ENCODE assay signal across 29 cellular contexts in the genomic region with DNA sequence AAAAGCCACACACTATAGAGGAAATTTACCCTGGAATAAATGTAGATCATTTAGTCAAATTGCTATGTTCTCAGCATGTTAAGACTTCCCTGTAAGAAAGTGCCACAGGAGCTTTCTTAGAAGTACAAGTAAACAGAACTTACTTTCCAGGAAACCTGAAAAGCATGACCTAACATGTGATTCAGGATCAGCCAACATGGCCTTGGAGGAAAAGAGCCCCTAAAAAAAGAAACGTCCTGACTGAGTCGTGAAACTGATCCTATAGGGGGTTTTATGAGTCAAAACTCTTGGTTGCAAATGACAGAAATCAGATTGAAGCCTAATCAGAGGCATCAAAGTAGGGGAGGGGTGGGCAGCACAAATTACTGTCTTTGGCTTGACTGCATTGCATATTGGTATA. TPM values are rescaled to one million over a fixed set of nuclear protein-coding genes. Genes with fewer than 3 reads are reported as not detected.
DNase-seq lines count a peak whose midpoint lies in the region; ATAC-seq and TF ChIP-seq lines count a peak whose summit lies in the region.
"Had no signal": no experiment of that assay in that cellular context is flagged by ENCODE, and none has a peak within 500 bp of the region (broad histone marks: within the 10 kb centered on the region; RNA-seq: fewer than 3 reads in every experiment).

No MANE protein-coding gene starts in this region.

- H3K18ac ChIP-seq in mesendoderm (ENCODE audit: low read length): no peak overlapping the region

- no peaks in the 10 kb centered on the region for H3K79me2 ChIP-seq in mesendoderm (ENCODE audit: control insufficient read depth, insufficient read depth, low read length)

- H3K27me3 ChIP-seq in left lung (no peaks in the 10 kb centered on the region), mesendoderm (ENCODE audit: insufficient read depth, low read length, poor library complexity) (no peaks in the 10 kb centered on the region)
- H3K27me3 ChIP-seq: colonic mucosa, esophagus muscularis mucosa, Peyer's patch, right atrium auricular region, testis, vagina had no signal

- H3K4me1 ChIP-seq in left lung (no peaks in the 10 kb centered on the region), mesendoderm (ENCODE audit: control insufficient read depth, low read depth, low read length) (no peaks in the 10 kb centered on the region)
- H3K4me1 ChIP-seq: colonic mucosa, Peyer's patch, right atrium auricular region, testis, vagina had no signal

- peaks cover 40% of the 10 kb centered on the region for H3K36me3 Mint-ChIP-seq in activated CD4-positive, alpha-beta memory T cell treated with anti-CD3 and anti-CD28 coated beads, Interleukin-2, amount 10 ng/mL, durations not matched to agents 7 days and 5 days (ENCODE audit: low read depth)
- H3K36me3 Mint-ChIP-seq in activated CD4-positive, alpha-beta memory T cell treated with anti-CD3 and anti-CD28 coated beads for 36 hours: no peaks in the 10 kb centered on the region
- no peaks in the 10 kb centered on the region for H3K36me3 Mint-ChIP-seq in activated T-helper 17 cell treated with anti-CD3 and anti-CD28 coated beads, Interleukin-2, amount 50 U/mL, for 72 hours (ENCODE audit: low read depth)
- H3K36me3 Mint-ChIP-seq: mesothelial cell of epicardium had no signal

- H3K56ac ChIP-seq in mesendoderm (ENCODE audit: low read length): no peak overlapping the region

- no peak overlapping the region for H3K4me3 Mint-ChIP-seq in activated CD4-positive, alpha-beta memory T cell treated with anti-CD3 and anti-CD28 coated beads, Interleukin-2, amount 10 ng/mL, durations not matched to agents 7 days and 5 days
- H3K4me3 Mint-ChIP-seq in activated CD4-positive, alpha-beta memory T cell treated with anti-CD3 and anti-CD28 coated beads for 36 hours: no peak overlapping the region
- H3K4me3 Mint-ChIP-seq in activated T-helper 17 cell treated with anti-CD3 and anti-CD28 coated beads, Interleukin-2, amount 50 U/mL, for 72 hours: peak overlapping the region; percentile 5
- H3K4me3 Mint-ChIP-seq: effector memory CD8-positive, alpha-beta T cell; immature natural killer cell; mesothelial cell of epicardium; nephron had no signal

- H2BK5ac ChIP-seq in mesendoderm (ENCODE audit: low read length): no peak overlapping the region

- no CpG with 5 or more reads among the region's 2 CpGs for WGBS in mesendoderm (ENCODE audit: extremely low coverage, insufficient coverage, low lambda C conversion rate)

- CTCF ChIA-PET in activated CD4-positive, alpha-beta memory T cell treated with anti-CD3 and anti-CD28 coated beads, Interleukin-2, amount 10 ng/mL, durations not matched to agents 7 days and 5 days (lab: Charles Lee): interaction anchor here (0.5 kb wide), 1 partner anchor 639 kb away, joined by 3 read pairs; no protein-coding TSS in a partner anchor
- CTCF ChIA-PET in activated CD4-positive, alpha-beta memory T cell treated with anti-CD3 and anti-CD28 coated beads for 36 hours (lab: Charles Lee): interaction anchor here (0.6 to 1.4 kb wide), 3 partner anchors 14 to 149 kb away, joined by 3 to 5 read pairs (median 3); no protein-coding TSS in a partner anchor

- POLR2A ChIA-PET in activated CD4-positive, alpha-beta memory T cell treated with anti-CD3 and anti-CD28 coated beads, Interleukin-2, amount 10 ng/mL, durations not matched to agents 7 days and 5 days (lab: Charles Lee): interaction anchor here (1.0 to 1.4 kb wide), 3 partner anchors 13 to 106 kb away, joined by 3 to 6 read pairs (median 4); a partner anchor contains a TSS
- POLR2A ChIA-PET in activated CD4-positive, alpha-beta memory T cell treated with anti-CD3 and anti-CD28 coated beads for 36 hours (lab: Charles Lee): no interaction called here

- no peaks in the 10 kb centered on the region for H3K79me1 ChIP-seq in mesendoderm (ENCODE audit: low read length)

- H3K9me3 Mint-ChIP-seq in activated CD4-positive, alpha-beta memory T cell treated with anti-CD3 and anti-CD28 coated beads, Interleukin-2, amount 10 ng/mL, durations not matched to agents 7 days and 5 days: peaks cover 19% of the 10 kb centered on the region
- peaks cover 10% of the 10 kb centered on the region for H3K9me3 Mint-ChIP-seq in activated CD4-positive, alpha-beta memory T cell treated with anti-CD3 and anti-CD28 coated beads for 36 hours
- peaks cover 13% of the 10 kb centered on the region for H3K9me3 Mint-ChIP-seq in activated T-helper 17 cell treated with anti-CD3 and anti-CD28 coated beads, Interleukin-2, amount 50 U/mL, for 72 hours
- H3K9me3 Mint-ChIP-seq: effector memory CD8-positive, alpha-beta T cell had no signal

- H3K9ac ChIP-seq in mesendoderm (ENCODE audit: low read length): no peak overlapping the region

- no peak overlapping the region for H3K27ac ChIP-seq in left lung
- H3K27ac ChIP-seq in mesendoderm (ENCODE audit: low read depth, low read length): no peak overlapping the region
- H3K27ac ChIP-seq: colonic mucosa, esophagus muscularis mucosa, Peyer's patch, right atrium auricular region, testis, vagina had no signal

- H3K4me3 ChIP-seq in left lung (no peak overlapping the region), mesendoderm (ENCODE audit: low read length) (no peak overlapping the region)
- H3K4me3 ChIP-seq: colonic mucosa, esophagus muscularis mucosa, Peyer's patch, right atrium auricular region, testis, vagina had no signal

- peak overlapping the region; percentile 53 for H3K27ac Mint-ChIP-seq in activated CD4-positive, alpha-beta memory T cell treated with anti-CD3 and anti-CD28 coated beads, Interleukin-2, amount 10 ng/mL, durations not matched to agents 7 days and 5 days
- H3K27ac Mint-ChIP-seq in activated CD4-positive, alpha-beta memory T cell treated with anti-CD3 and anti-CD28 coated beads for 36 hours: no peak overlapping the region
- peak overlapping the region; percentile 1 for H3K27ac Mint-ChIP-seq in activated T-helper 17 cell treated with anti-CD3 and anti-CD28 coated beads, Interleukin-2, amount 50 U/mL, for 72 hours
- H3K27ac Mint-ChIP-seq: effector memory CD8-positive, alpha-beta T cell; immature natural killer cell; mesothelial cell of epicardium; nephron had no signal

- H3K36me3 ChIP-seq in left lung: no peaks in the 10 kb centered on the region
- no peaks in the 10 kb centered on the region for H3K36me3 ChIP-seq in mesendoderm (ENCODE audit: control insufficient read depth, insufficient read depth, low read length)
- H3K36me3 ChIP-seq: colonic mucosa, esophagus muscularis mucosa, Peyer's patch, right atrium auricular region, vagina had no signal

- intact Hi-C loops in activated CD4-positive, alpha-beta memory T cell treated with anti-CD3 and anti-CD28 coated beads for 36 hours (cut with micrococcal nuclease): loop anchor here (1.0 kb wide), 2 partner anchors 14 to 36 kb away; no protein-coding TSS in a partner anchor
- intact Hi-C loops in left lung (cut with DNase I): no loop called here

- H3K4me1 Mint-ChIP-seq in activated CD4-positive, alpha-beta memory T cell treated with anti-CD3 and anti-CD28 coated beads, Interleukin-2, amount 10 ng/mL, durations not matched to agents 7 days and 5 days: peaks cover 48% of the 10 kb centered on the region
- H3K4me1 Mint-ChIP-seq in activated CD4-positive, alpha-beta memory T cell treated with anti-CD3 and anti-CD28 coated beads for 36 hours (ENCODE audit: low read depth): peaks cover 18% of the 10 kb centered on the region
- H3K4me1 Mint-ChIP-seq in activated T-helper 17 cell treated with anti-CD3 and anti-CD28 coated beads, Interleukin-2, amount 50 U/mL, for 72 hours: peaks cover 33% of the 10 kb centered on the region
- H3K4me1 Mint-ChIP-seq: immature natural killer cell, mesothelial cell of epicardium, nephron had no signal

- no peak overlapping the region for H2BK120ac ChIP-seq in mesendoderm (ENCODE audit: low read depth, low read length)

- H2BK15ac ChIP-seq in mesendoderm (replicated peaks; ENCODE audit: low read depth): no peak overlapping the region

- H4K8ac ChIP-seq in mesendoderm (ENCODE audit: low read depth, low read length): no peak overlapping the region

- H3K27me3 Mint-ChIP-seq in activated CD4-positive, alpha-beta memory T cell treated with anti-CD3 and anti-CD28 coated beads, Interleukin-2, amount 10 ng/mL, durations not matched to agents 7 days and 5 days: no peaks in the 10 kb centered on the region
- peaks cover 1% of the 10 kb centered on the region for H3K27me3 Mint-ChIP-seq in activated CD4-positive, alpha-beta memory T cell treated with anti-CD3 and anti-CD28 coated beads for 36 hours
- peaks cover 12% of the 10 kb centered on the region for H3K27me3 Mint-ChIP-seq in activated T-helper 17 cell treated with anti-CD3 and anti-CD28 coated beads, Interleukin-2, amount 50 U/mL, for 72 hours
- H3K27me3 Mint-ChIP-seq: effector memory CD8-positive, alpha-beta T cell had no signal

- peak; percentile 58 for ATAC-seq in activated T-helper 17 cell treated with anti-CD3 and anti-CD28 coated beads, Interleukin-2, amount 50 U/mL, for 72 hours (replicated peaks)
- ATAC-seq in left lung (peak; percentile 57), GM18502 (IDR thresholded peaks at IDR 0.05; ENCODE audit: poor library complexity, unreplicated experiment) (no peak)
- ATAC-seq: effector memory CD8-positive, alpha-beta T cell; left ventricle myocardium superior had no signal

- no peak overlapping the region for H3K23ac ChIP-seq in mesendoderm (ENCODE audit: low read length)

- TF ChIP-seq CTCF in left lung (IDR thresholded peaks at IDR 0.05): no peak

- no peak for DNase-seq in activated CD4-positive, alpha-beta memory T cell treated with anti-CD3 and anti-CD28 coated beads, Interleukin-2, amount 10 ng/mL, durations not matched to agents 7 days and 5 days
- DNase-seq in activated CD4-positive, alpha-beta memory T cell treated with anti-CD3 and anti-CD28 coated beads for 36 hours: no peak
- peak; percentile 88 for DNase-seq in OCI-M1 (lab: John Stamatoyannopoulos, UW)
- DNase-seq in left lung: no peak
- no peak for DNase-seq in mesendoderm
- no peak for DNase-seq in DMS53 (lab: John Stamatoyannopoulos, UW)
- DNase-seq: colonic mucosa; COR-L47; effector memory CD8-positive, alpha-beta T cell; hippocampal formation; immature natural killer cell; left ventricle myocardium superior; NCI-H2171; NCI-H510A treated with DMSO at 0.1 percent for 48 hours; Peyer's patch; SIG-M5; testis had no signal

- H3K9me3 ChIP-seq in left lung: no peaks in the 10 kb centered on the region
- H3K9me3 ChIP-seq: colonic mucosa, esophagus muscularis mucosa, Peyer's patch, right atrium auricular region, testis, vagina had no signal

- H4K5ac ChIP-seq in mesendoderm (ENCODE audit: low read length): no peak overlapping the region

- H3K4ac ChIP-seq in mesendoderm (ENCODE audit: low read depth, low read length): no peak overlapping the region

- no peak overlapping the region for H2AK5ac ChIP-seq in mesendoderm (ENCODE audit: low read length)

- no peak overlapping the region for H3K4me2 ChIP-seq in mesendoderm (ENCODE audit: low read length)

RNA-seq across cellular contexts. Expression of a gene that starts 32.7 kb away (rescaled TPM):
- 10 to 100 TPM in 1 of 2 experiments, 1 to 10 TPM in 1; 9.5 to 11.6 TPM for total RNA-seq in activated CD4-positive, alpha-beta memory T cell treated with anti-CD3 and anti-CD28 coated beads, Interleukin-2, amount 10 ng/mL, durations not matched to agents 7 days and 5 days
- 1 to 10 TPM in 1 of 2 experiments, under 1 TPM in 1; 0.86 to 1.6 TPM for total RNA-seq in activated CD4-positive, alpha-beta memory T cell treated with anti-CD3 and anti-CD28 coated beads for 36 hours
- total RNA-seq in activated T-helper 17 cell treated with anti-CD3 and anti-CD28 coated beads, Interleukin-2, amount 50 U/mL, for 72 hours: 1 to 10 TPM; 1.3 to 2.0 TPM
- 1 to 10 TPM; 1.5 to 2.5 TPM for total RNA-seq in left lung
- polyA plus RNA-seq in mesendoderm (2013, experiment 1 of 2): not detected
- not detected for polyA plus RNA-seq in mesendoderm (2013, experiment 2 of 2)
- total RNA-seq: A673, esophagus muscularis mucosa, frontal cortex, H4, left ventricle myocardium superior, mesothelial cell of epicardium, osteocyte, right atrium auricular region, vagina had no signal
- polyA plus RNA-seq: BJ, immature natural killer cell had no signal
